Comparison of ENCODE assay signal across 17 cellular contexts in genomic region chr6:53476979-53477378, GRCh38.
DNase-seq lines count a peak whose midpoint lies in the region; ATAC-seq, FAIRE-seq and TF ChIP-seq lines count a peak whose summit lies in the region.
"Had no signal": no experiment of that assay in that cellular context is flagged by ENCODE, and none has a peak within 500 bp of the region (broad histone marks: within the 10 kb centered on the region; RNA-seq: fewer than 3 reads in every experiment).

No MANE protein-coding gene starts in this region.

- no peaks in the 10 kb centered on the region for H3K4me1 ChIP-seq in pancreas
- H3K4me1 ChIP-seq: BLaER1 treated with 17β-estradiol and CSF1 and Interleukin-3, amounts not matched to agents 10 nM and 100 nM had no signal

- peak; percentile 29 for DNase-seq in AG20443 (ENCODE audit: low spot score)
- peak; percentile 34 for DNase-seq in GM04503 (ENCODE audit: low read depth)
- peak; percentile 42 for DNase-seq in amniotic epithelial cell (ENCODE audit: low read depth)
- no peak for DNase-seq in pancreas
- no peak for DNase-seq in RWPE1 (ENCODE audit: low spot score)
- no peak for DNase-seq in HT-29 (ENCODE audit: low spot score)
- DNase-seq in AG08395 (ENCODE audit: low spot score): no peak
- DNase-seq: ACHN; AML-193; CD4-positive, CD25-positive, alpha-beta regulatory T cell; DMS53; H7 had no signal

- no peaks in the 10 kb centered on the region for H3K9me3 ChIP-seq in pancreas
- H3K9me3 ChIP-seq: BLaER1 treated with 17β-estradiol and CSF1 and Interleukin-3, amounts not matched to agents 10 nM and 100 nM had no signal

- FAIRE-seq in pancreas (lab: Jason Lieb, UNC): peak; percentile 53
- FAIRE-seq: G401.6 had no signal

- POLR2A ChIA-PET in RWPE1 (lab: Yijun Ruan, JAX; ENCODE audit: low non-redundant PET): no interaction called here

- no peaks in the 10 kb centered on the region for H3K27me3 ChIP-seq in pancreas
- H3K27me3 ChIP-seq: BLaER1 treated with 17β-estradiol and CSF1 and Interleukin-3, amounts not matched to agents 10 nM and 100 nM had no signal

- CTCF ChIA-PET in RWPE1 (lab: Yijun Ruan, JAX): no interaction called here

- H3K27ac ChIP-seq in pancreas: no peak overlapping the region
- H3K27ac ChIP-seq in RWPE1: no peak overlapping the region
- H3K27ac ChIP-seq: BLaER1 treated with 17β-estradiol and CSF1 and Interleukin-3, amounts not matched to agents 10 nM and 100 nM; KMS-11 had no signal

- H3K36me3 ChIP-seq in pancreas: no peaks in the 10 kb centered on the region
- H3K36me3 ChIP-seq: BLaER1 treated with 17β-estradiol and CSF1 and Interleukin-3, amounts not matched to agents 10 nM and 100 nM had no signal

- intact Hi-C loops in pancreas (cut with DNase I): no loop called here

- ATAC-seq in pancreas (no peak), GM18909 (IDR thresholded peaks at IDR 0.05; ENCODE audit: poor library complexity, unreplicated experiment) (no peak)
- ATAC-seq: GM23338 had no signal

- no peak overlapping the region for H3K4me3 ChIP-seq in pancreas
- H3K4me3 ChIP-seq: BLaER1 treated with 17β-estradiol and CSF1 and Interleukin-3, amounts not matched to agents 10 nM and 100 nM; GM23338 had no signal

- 95 to 100% methylated on average over 1 of the region's 1 CpG for WGBS in pancreas, 2 donors

- TF ChIP-seq CTCF in pancreas (IDR thresholded peaks at IDR 0.05) (no peak), RWPE1 (conservative IDR thresholded peaks at IDR 0.05; ENCODE audit: low read depth) (no peak)

Comparison
In these comparisons a context has a peak if more than half of its experiments do, and no peak if none do; other contexts are left out.
1. DNase-seq: peak in AG20443 (single experiment), GM04503 (single experiment) and amniotic epithelial cell (single experiment); none in pancreas (0 of 6), RWPE1 (single experiment), HT-29 (single experiment) and AG08395 (single experiment).